ENCODE assay signal across 9 cellular contexts in genomic region chr2:127084611-127085031, GRCh38. TPM values are rescaled to one million over a fixed set of nuclear protein-coding genes. Genes with fewer than 3 reads are reported as not detected.
DNase-seq lines count a peak whose midpoint lies in the region; ATAC-seq and TF ChIP-seq lines count a peak whose summit lies in the region.
"Had no signal": no experiment of that assay in that cellular context is flagged by ENCODE, and none has a peak within 500 bp of the region (broad histone marks: within the 10 kb centered on the region; RNA-seq: fewer than 3 reads in every experiment).

No MANE protein-coding gene starts in this region.

- peaks cover under 1% of the 10 kb centered on the region for H3K36me3 Mint-ChIP-seq in activated naive CD8-positive, alpha-beta T cell treated with anti-CD3 and anti-CD28 coated beads for 36 hours

- no peak overlapping the region for H3K23ac ChIP-seq in mesendoderm (ENCODE audit: low read length)

- TF ChIP-seq POLR2A in tibial nerve (IDR thresholded peaks at IDR 0.05), result no peak

- no peak overlapping the region for H2BK15ac ChIP-seq in mesendoderm (replicated peaks; ENCODE audit: low read depth)

- TF ChIP-seq CTCF in left ventricle myocardium inferior (IDR thresholded peaks at IDR 0.05; ENCODE audit: borderline replicate concordance) (no peak), tibial nerve (IDR thresholded peaks at IDR 0.05) (no peak)

- H3K4ac ChIP-seq in mesendoderm (ENCODE audit: low read depth, low read length), result no peak overlapping the region

- H3K27me3 ChIP-seq in left ventricle myocardium inferior (ENCODE audit: low read depth), result peaks cover 43% of the 10 kb centered on the region
- H3K27me3 ChIP-seq in mesendoderm (ENCODE audit: insufficient read depth, low read length, poor library complexity), result no peaks in the 10 kb centered on the region
- no peaks in the 10 kb centered on the region for H3K27me3 ChIP-seq in tibial nerve

- H3K9me3 ChIP-seq in left ventricle myocardium inferior (replicated peaks) (no peaks in the 10 kb centered on the region), tibial nerve (no peaks in the 10 kb centered on the region)

- H4K5ac ChIP-seq in mesendoderm (ENCODE audit: low read length), result no peak overlapping the region

- H3K4me3 ChIP-seq in left ventricle myocardium inferior (no peak overlapping the region), mesendoderm (ENCODE audit: low read length) (no peak overlapping the region), tibial nerve (peak overlapping the region in 1 of 4 donors; percentile 19)

- H2BK5ac ChIP-seq in mesendoderm (ENCODE audit: low read length), result no peak overlapping the region

- peak overlapping the region; percentile 52 for H3K56ac ChIP-seq in mesendoderm (ENCODE audit: low read length)

- H3K18ac ChIP-seq in mesendoderm (ENCODE audit: low read length), result no peak overlapping the region

- H3K79me1 ChIP-seq in mesendoderm (ENCODE audit: low read length), result peaks cover 9% of the 10 kb centered on the region

- intact Hi-C loops in left ventricle myocardium inferior (cut with micrococcal nuclease), result no loop called here
- intact Hi-C loops in Right ventricle myocardium inferior (cut with DNase I), result no loop called here
- intact Hi-C loops in posterior cingulate gyrus (cut with DNase I), result loop anchor here (5.0 kb wide), 1 partner anchor 193 kb away; no protein-coding TSS in a partner anchor

- peaks cover 77% of the 10 kb centered on the region for H3K4me1 ChIP-seq in left ventricle myocardium inferior
- H3K4me1 ChIP-seq in mesendoderm (ENCODE audit: control insufficient read depth, low read depth, low read length), result peaks cover 14% of the 10 kb centered on the region
- peaks cover 0 to 94% (median 83%) of the 10 kb centered on the region in 4 donors for H3K4me1 ChIP-seq in tibial nerve

- no peak overlapping the region for H3K4me3 Mint-ChIP-seq in activated naive CD8-positive, alpha-beta T cell treated with anti-CD3 and anti-CD28 coated beads for 36 hours

- peak overlapping the region; percentile 90 for H3K27ac Mint-ChIP-seq in activated naive CD8-positive, alpha-beta T cell treated with anti-CD3 and anti-CD28 coated beads for 36 hours

- H2BK120ac ChIP-seq in mesendoderm (ENCODE audit: low read depth, low read length), result no peak overlapping the region

- no peaks in the 10 kb centered on the region for H3K79me2 ChIP-seq in mesendoderm (ENCODE audit: control insufficient read depth, insufficient read depth, low read length)

- H2AK5ac ChIP-seq in mesendoderm (ENCODE audit: low read length), result no peak overlapping the region

- no peak for TF ChIP-seq EP300 in tibial nerve (IDR thresholded peaks at IDR 0.05)

- peak overlapping the region; percentile 65 for H3K27ac ChIP-seq in left ventricle myocardium inferior (replicated peaks)
- no peak overlapping the region for H3K27ac ChIP-seq in mesendoderm (ENCODE audit: low read depth, low read length)
- H3K27ac ChIP-seq in tibial nerve, result peak overlapping the region; percentile 84 to 97 (median 91)

- no peak overlapping the region for H3K9ac ChIP-seq in mesendoderm (ENCODE audit: low read length)

- no peak overlapping the region for H3K4me2 ChIP-seq in mesendoderm (ENCODE audit: low read length)

- H3K36me3 ChIP-seq in left ventricle myocardium inferior, result no peaks in the 10 kb centered on the region
- no peaks in the 10 kb centered on the region for H3K36me3 ChIP-seq in mesendoderm (ENCODE audit: control insufficient read depth, insufficient read depth, low read length)
- no peaks in the 10 kb centered on the region for H3K36me3 ChIP-seq in tibial nerve

- DNase-seq in left ventricle myocardium inferior, result no peak
- no peak for DNase-seq in Right ventricle myocardium inferior (ENCODE audit: missing footprints)
- DNase-seq in activated naive CD8-positive, alpha-beta T cell treated with anti-CD3 and anti-CD28 coated beads for 36 hours, result peak; percentile 50
- no peak for DNase-seq in mesendoderm
- no peak for DNase-seq in tibial nerve (ENCODE audit: low spot score in 2 of 2)
- DNase-seq in NCI-H2029 treated with DMSO at 0.1 percent for 48 hours (lab: John Stamatoyannopoulos, UW), result no peak
- DNase-seq in posterior cingulate gyrus, result no peak
- DNase-seq: NCI-H1105 treated with DMSO at 0.1 percent for 48 hours had no signal

- H4K8ac ChIP-seq in mesendoderm (ENCODE audit: low read depth, low read length), result no peak overlapping the region

- H3K27me3 Mint-ChIP-seq in activated naive CD8-positive, alpha-beta T cell treated with anti-CD3 and anti-CD28 coated beads for 36 hours, result no peaks in the 10 kb centered on the region

- H3K4me1 Mint-ChIP-seq in activated naive CD8-positive, alpha-beta T cell treated with anti-CD3 and anti-CD28 coated beads for 36 hours, result peaks cover 55% of the 10 kb centered on the region

- ATAC-seq in Right ventricle myocardium inferior (no peak), GM21360 (IDR thresholded peaks at IDR 0.05; ENCODE audit: unreplicated experiment) (no peak)

- WGBS in mesendoderm (ENCODE audit: extremely low coverage, insufficient coverage, low lambda C conversion rate), result no CpG with 5 or more reads among the region's 7 CpGs
- WGBS in tibial nerve, 2 donors, result 62 to 77% methylated on average over 5 to 7 of the region's 7 CpGs

- H3K9me3 Mint-ChIP-seq in activated naive CD8-positive, alpha-beta T cell treated with anti-CD3 and anti-CD28 coated beads for 36 hours, result no peaks in the 10 kb centered on the region

RNA-seq across cellular contexts. Expression of gene BIN1, which starts 22.3 kb away (rescaled TPM):
- total RNA-seq in left ventricle myocardium inferior (15.8 TPM), Right ventricle myocardium inferior (17.9 TPM), tibial nerve (100 to 1,000 TPM in 2 of 4 donors, 10 to 100 TPM in 2; 95.7 to 146 (median 98.8) TPM)
- total RNA-seq in activated naive CD8-positive, alpha-beta T cell treated with anti-CD3 and anti-CD28 coated beads for 36 hours, result 100 to 1,000 TPM in 1 of 2 experiments, 10 to 100 TPM in 1; 98.8 to 101 TPM
- 18.7 TPM for polyA plus RNA-seq in mesendoderm (2013, experiment 1 of 2)
- 20.2 TPM for polyA plus RNA-seq in mesendoderm (2013, experiment 2 of 2)
